In the genomic region with DNA sequence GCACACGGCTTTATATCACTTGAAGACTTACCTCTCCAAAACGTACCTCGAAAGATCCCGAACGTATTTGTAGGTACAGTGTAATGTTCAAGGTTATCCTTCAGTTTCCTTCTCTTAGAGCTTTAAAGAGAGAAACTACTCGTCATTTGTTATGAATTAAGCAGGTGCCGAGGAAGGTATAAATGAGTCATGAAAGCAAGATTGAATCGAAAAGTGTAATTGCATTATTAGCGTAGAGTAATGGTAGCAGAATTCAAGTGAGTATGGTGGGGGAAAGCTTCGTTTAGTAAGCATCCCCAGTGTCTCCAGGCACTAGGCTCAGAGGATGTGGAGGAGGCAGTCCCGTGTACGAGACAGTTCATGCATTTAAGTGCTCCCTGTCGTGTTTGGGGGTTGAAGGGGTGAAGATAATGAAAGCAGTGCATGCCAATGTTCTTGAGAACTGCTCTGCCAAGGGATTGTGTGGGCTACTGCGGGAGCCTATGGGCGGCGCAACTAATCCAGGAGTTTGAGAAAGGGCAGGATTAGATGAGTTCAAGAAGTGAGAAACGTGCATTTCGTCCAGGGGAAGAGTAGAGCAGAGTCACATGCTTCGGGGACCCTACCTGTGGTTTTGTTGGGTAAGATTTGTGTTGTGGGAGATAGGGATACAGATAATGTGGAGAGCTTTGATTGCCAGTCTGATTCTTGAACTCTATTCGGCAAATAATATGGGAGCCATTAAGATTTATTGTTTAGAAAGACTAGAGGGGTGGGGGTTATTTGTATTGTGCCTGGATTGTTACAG, we compare ENCODE assay signal across 8 cellular contexts. TPM values are rescaled to one million over a fixed set of nuclear protein-coding genes. Genes with fewer than 3 reads are reported as not detected.
DNase-seq lines count a peak whose midpoint lies in the region; ATAC-seq, FAIRE-seq and TF ChIP-seq lines count a peak whose summit lies in the region.

No MANE protein-coding gene starts in this region.

- FAIRE-seq in D721Med (lab: Jason Lieb, UNC) = no peak

- H3K36me3 ChIP-seq in SK-N-SH (replicated peaks in 1 of 2; ENCODE audit: control insufficient read depth in 1 of 2, insufficient read depth in 2 of 2, low read length in 1 of 2) = peaks cover 11 to 20% of the 10 kb centered on the region in 2 experiments

- peaks cover 11% of the 10 kb centered on the region for H3F3A ChIP-seq in SK-N-SH (replicated peaks; ENCODE audit: insufficient read depth)

- peak overlapping the region; percentile 84 for H2AFZ ChIP-seq in SK-N-SH (ENCODE audit: low read depth)

- peak overlapping the region; percentile 90 for H3K4me2 ChIP-seq in SK-N-SH

- no peak for TF ChIP-seq EP300 in SK-N-SH (IDR thresholded peaks at IDR 0.05; ENCODE audit: borderline replicate concordance in 1 of 2, low read depth in 1 of 2, low read length in 1 of 2)

- no peaks in the 10 kb centered on the region for H3K9me2 ChIP-seq in SK-N-SH

- ATAC-seq in HG03196 (IDR thresholded peaks at IDR 0.05; ENCODE audit: unreplicated experiment) = no peak
- no peak for ATAC-seq in HG02588 (IDR thresholded peaks at IDR 0.05; ENCODE audit: unreplicated experiment)

- POLR2A ChIA-PET in HEK293T (lab: Yijun Ruan, JAX) (interaction anchor here (1.6 to 1.9 kb wide), 4 partner anchors 9 to 62 kb away, joined by 4 to 7 read pairs (median 5); a partner anchor contains a TSS), SK-N-SH (lab: Yijun Ruan, JAX) (interaction anchor here (1.5 kb wide), 1 partner anchor 288 kb away, joined by 3 read pairs; a partner anchor contains a TSS)

- WGBS in SK-N-SH (ENCODE audit: low lambda C conversion rate) = 2% methylated on average over 20 of the region's 20 CpGs

- H3K4me1 ChIP-seq in SK-N-SH (ENCODE audit: control insufficient read depth in 1 of 2, insufficient read depth in 2 of 2, low read depth in 1 of 2, low read length in 1 of 2) = peaks cover 3 to 5% of the 10 kb centered on the region in 2 experiments; a peak in 2 of 4 replicates

- H3K9me3 ChIP-seq in SK-N-SH = no peaks in the 10 kb centered on the region

- DNase-seq in D721Med (ENCODE audit: insufficient read length, low spot score) = no peak
- peak; percentile 16 for DNase-seq in HEK293T (ENCODE audit: extremely low spot score)
- DNase-seq in SK-N-SH = peak; percentile 39
- DNase-seq in fibroblast of the aortic adventitia (ENCODE audit: low read depth) = peak; percentile 10
- DNase-seq in skeletal muscle cell (ENCODE audit: low read depth) = no peak
- DNase-seq in central memory CD4-positive, alpha-beta T cell = no peak

- H4K20me1 ChIP-seq in SK-N-SH (ENCODE audit: insufficient read depth) = 0 out of 2 replicates have a peak, but pooled peaks cover 4% of the 10 kb centered on the region

- CTCF ChIA-PET in HEK293T (lab: Yijun Ruan, JAX) (interaction anchor here (0.6 to 0.7 kb wide), 2 partner anchors 438 to 1762 kb away, joined by 3 to 4 read pairs; no protein-coding TSS in a partner anchor), SK-N-SH (lab: Yijun Ruan, JAX) (interaction anchor here (0.6 to 2.8 kb wide), 8 partner anchors 9 to 284 kb away, joined by 3 to 15 read pairs (median 3); no protein-coding TSS in a partner anchor)

- peak overlapping the region; percentile 97 to 99 for H3K4me3 ChIP-seq in SK-N-SH (ENCODE audit: low read depth in 2 of 2, low read length in 1 of 2)
- peak overlapping the region; percentile 99 for H3K4me3 ChIP-seq in fibroblast of the aortic adventitia (ENCODE audit: low read depth, low read length)
- H3K4me3 ChIP-seq in skeletal muscle cell (ENCODE audit: low read depth, low read length) = peak overlapping the region; percentile 99

- H3K9ac ChIP-seq in SK-N-SH = peak overlapping the region; percentile 82

- TF ChIP-seq CTCF in D721Med (IDR thresholded peaks at IDR 0.05; ENCODE audit: insufficient read depth, missing control alignments) (peak; percentile 27), SK-N-SH (IDR thresholded peaks at IDR 0.05) (peak; percentile 20; the same call in 1 of the 2 replicates), fibroblast of the aortic adventitia (IDR thresholded peaks at IDR 0.05; ENCODE audit: insufficient read depth, low read length) (no peak)

- H3K27me3 ChIP-seq in SK-N-SH (ENCODE audit: insufficient read depth) = no peaks in the 10 kb centered on the region

- TF ChIP-seq RAD21 in SK-N-SH (IDR thresholded peaks at IDR 0.05; ENCODE audit: low read length) = no peak; the same call in 1 of the 2 replicates

- peak overlapping the region; percentile 79 to 98; a peak in 3 of 4 replicates for H3K27ac ChIP-seq in SK-N-SH (ENCODE audit: low read depth in 2 of 2, low read length in 1 of 2)

- H3K79me2 ChIP-seq in SK-N-SH (ENCODE audit: insufficient read depth) = peaks cover 48% of the 10 kb centered on the region

TF ChIP-seq in HEK293T, 16 proteins besides CTCF, POLR2A, EP300 and RAD21:
- TF ChIP-seq CTBP1 (IDR thresholded peaks at IDR 0.05; ENCODE audit: borderline replicate concordance) = no peak
- TF ChIP-seq SP1 (IDR thresholded peaks at IDR 0.05) = no peak
- no peak for TF ChIP-seq NFRKB (IDR thresholded peaks at IDR 0.05)
- no peak for TF ChIP-seq HDGF (IDR thresholded peaks at IDR 0.05; ENCODE audit: borderline replicate concordance)
- no peak for TF ChIP-seq BHLHE40 (IDR thresholded peaks at IDR 0.05; ENCODE audit: borderline replicate concordance)
- TF ChIP-seq L3MBTL2 (conservative IDR thresholded peaks at IDR 0.05) = no peak
- no peak for TF ChIP-seq FOXA1 (IDR thresholded peaks at IDR 0.05)
- TF ChIP-seq ELF4 (IDR thresholded peaks at IDR 0.05) = no peak
- no peak for TF ChIP-seq FOXK2 (IDR thresholded peaks at IDR 0.05)
- TF ChIP-seq, protein P1, sequence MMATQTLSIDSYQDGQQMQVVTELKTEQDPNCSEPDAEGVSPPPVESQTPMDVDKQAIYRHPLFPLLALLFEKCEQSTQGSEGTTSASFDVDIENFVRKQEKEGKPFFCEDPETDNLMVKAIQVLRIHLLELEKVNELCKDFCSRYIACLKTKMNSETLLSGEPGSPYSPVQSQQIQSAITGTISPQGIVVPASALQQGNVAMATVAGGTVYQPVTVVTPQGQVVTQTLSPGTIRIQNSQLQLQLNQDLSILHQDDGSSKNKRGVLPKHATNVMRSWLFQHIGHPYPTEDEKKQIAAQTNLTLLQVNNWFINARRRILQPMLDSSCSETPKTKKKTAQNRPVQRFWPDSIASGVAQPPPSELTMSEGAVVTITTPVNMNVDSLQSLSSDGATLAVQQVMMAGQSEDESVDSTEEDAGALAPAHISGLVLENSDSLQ (IDR thresholded peaks at IDR 0.05) = no peak
- no peak for TF ChIP-seq ZNF384 (IDR thresholded peaks at IDR 0.05)
- no peak for TF ChIP-seq TARDBP (IDR thresholded peaks at IDR 0.05)
- TF ChIP-seq FOXM1 (IDR thresholded peaks at IDR 0.05; ENCODE audit: borderline replicate concordance) = no peak
- TF ChIP-seq ARNT (IDR thresholded peaks at IDR 0.05) = no peak
- TF ChIP-seq SUZ12 (IDR thresholded peaks at IDR 0.05) = no peak

TF ChIP-seq in SK-N-SH, 30 proteins besides CTCF, POLR2A, EP300 and RAD21:
- TF ChIP-seq NRF1 (IDR thresholded peaks at IDR 0.05; ENCODE audit: low read depth, low read length) (no peak), SIN3A (IDR thresholded peaks at IDR 0.05; ENCODE audit: borderline replicate concordance, low read depth, low read length) (0 out of 2 replicates have a peak, but pooled peaks have one; percentile 44), TAF1 (IDR thresholded peaks at IDR 0.05; ENCODE audit: borderline replicate concordance, low read depth, low read length) (peak; percentile 34; the same call in 1 of the 2 replicates), RXRA (IDR thresholded peaks at IDR 0.05; ENCODE audit: borderline replicate concordance, low read depth) (no peak)

RNA-seq across cellular contexts. Expression of a gene that starts 0.9 kb away (rescaled TPM):
- 13.4 and 19.1 TPM in 2 replicates for polyA plus RNA-seq in SK-N-SH (2012; rRNA removed)
- polyA plus RNA-seq in SK-N-SH (2012; cell fraction: cytosol; rRNA removed) = 17.1 and 17.9 TPM in 2 replicates
- polyA plus RNA-seq in SK-N-SH (2012; cell fraction: nucleus; rRNA removed) = 22.1 and 23.6 TPM in 2 replicates
- 12.2 and 15.3 TPM in 2 replicates for total RNA-seq in fibroblast of the aortic adventitia (ENCODE audit: low replicate concordance)

RNA-seq across cellular contexts. Expression of a gene that starts 41.2 kb away (rescaled TPM):
- 29.9 and 55.9 TPM in 2 replicates for polyA plus RNA-seq in SK-N-SH (2012; rRNA removed)
- 26.1 and 41.4 TPM in 2 replicates for polyA plus RNA-seq in SK-N-SH (2012; cell fraction: cytosol; rRNA removed)
- 29.5 and 43.9 TPM in 2 replicates for polyA plus RNA-seq in SK-N-SH (2012; cell fraction: nucleus; rRNA removed)
- 9.2 and 13.1 TPM in 2 replicates for total RNA-seq in fibroblast of the aortic adventitia (ENCODE audit: low replicate concordance)

Comparison
In these comparisons a context has a peak if more than half of its experiments do, and no peak if none do; other contexts are left out.
1. DNase-seq: peak in HEK293T (single experiment), SK-N-SH (single experiment) and fibroblast of the aortic adventitia (single experiment); none in D721Med (single experiment), skeletal muscle cell (single experiment) and central memory CD4-positive, alpha-beta T cell (single experiment).
2. Peak in every context shown above with its lines, with median percentiles within 50 percentile points of each other: H3K4me3 ChIP-seq.